In genomic region chr7:824106-824505, GRCh38 we compare ENCODE assay signal across 13 cellular contexts. TPM values are rescaled to one million over a fixed set of nuclear protein-coding genes. Genes with fewer than 3 reads are reported as not detected.
A peak's percentile ranks its signal among the peaks of the same experiment; 100 is the strongest.
DNase-seq lines count a peak whose midpoint lies in the region; ATAC-seq and TF ChIP-seq lines count a peak whose summit lies in the region.
"Had no signal": no experiment of that assay in that cellular context is flagged by ENCODE, and none has a peak within 500 bp of the region (broad histone marks: within the 10 kb centered on the region; RNA-seq: fewer than 3 reads in every experiment).

No MANE protein-coding gene starts in this region.

- H3K27ac ChIP-seq in A673 (ENCODE audit: low read depth, low read length, poor library complexity, severe bottlenecking) (no peak overlapping the region), PC-9 (0 out of 2 replicates have a peak overlapping the region, but pooled peaks have one; percentile 2), fibroblast of lung (ENCODE audit: insufficient read depth, low read length) (peak overlapping the region; percentile 77), psoas muscle (peak overlapping the region; percentile 96)
- H3K27ac ChIP-seq: testis had no signal

- DNase-seq in A673 (ENCODE audit: low spot score), result peak; percentile 70
- DNase-seq in PC-9, result no peak
- no peak for DNase-seq in fibroblast of lung (ENCODE audit: low read depth in 2 of 2)
- DNase-seq in psoas muscle, result peak in 1 of 2 donors; percentile 30
- no peak for DNase-seq in A172 (ENCODE audit: low spot score)
- no peak for DNase-seq in cerebellar cortex (ENCODE audit: low spot score)
- DNase-seq: activated T-cell treated with anti-CD3 and anti-CD28 coated beads, Interleukin-2, amount 50 U/mL, for 48 hours; naive B cell; NCI-H1105; testis had no signal

- no peak for TF ChIP-seq CTCF in A673 (conservative IDR thresholded peaks at IDR 0.05; ENCODE audit: low read depth, low read length)
- no peak for TF ChIP-seq CTCF in PC-9 (conservative IDR thresholded peaks at IDR 0.05)
- TF ChIP-seq CTCF in fibroblast of lung (conservative IDR thresholded peaks at IDR 0.05 in 1 of 2, IDR thresholded peaks at IDR 0.05 in 1 of 2; ENCODE audit: low read depth in 1 of 2, low read length in 2 of 2), result no peak
- no peak for TF ChIP-seq CTCF in psoas muscle (IDR thresholded peaks at IDR 0.05)

- H2AFZ ChIP-seq in PC-9 (no peak overlapping the region), fibroblast of lung (ENCODE audit: low read length) (no peak overlapping the region)

- H3K4me2 ChIP-seq in PC-9, result no peak overlapping the region
- peak overlapping the region; percentile 70 for H3K4me2 ChIP-seq in fibroblast of lung (ENCODE audit: extremely low read depth, insufficient read depth, low read length)

- CTCF ChIA-PET in A673 (lab: Charles Lee), result no interaction called here
- CTCF ChIA-PET in PC-9 (lab: Charles Lee), result no interaction called here

- no peaks in the 10 kb centered on the region for H3K9me2 ChIP-seq in PC-9 (ENCODE audit: insufficient read depth)

- no peak for ATAC-seq in psoas muscle
- ATAC-seq in HG02571 (IDR thresholded peaks at IDR 0.05; ENCODE audit: unreplicated experiment), result no peak
- no peak for ATAC-seq in HG03139 (IDR thresholded peaks at IDR 0.05; ENCODE audit: unreplicated experiment)
- ATAC-seq: activated CD4-positive, CD25-positive, alpha-beta regulatory T cell treated with anti-CD3 and anti-CD28 coated beads, Interleukin-2, amount 50 U/mL, for 24 hours had no signal

- intact Hi-C loops in A673 (cut with micrococcal nuclease; ENCODE audit: unreplicated experiment) (loop anchor here (5.0 kb wide), 1 partner anchor 48 kb away; no protein-coding TSS in a partner anchor), PC-9 (cut with micrococcal nuclease; ENCODE audit: unreplicated experiment) (no loop called here), psoas muscle (cut with DNase I) (loop anchor here in 1 of 2 donors (5.0 kb wide), 1 partner anchor 43 kb away; no protein-coding TSS in a partner anchor)

- H3K27me3 ChIP-seq in A673 (replicated peaks; ENCODE audit: insufficient read depth, low read depth, low read length, poor library complexity) (no peaks in the 10 kb centered on the region), PC-9 (ENCODE audit: insufficient read depth, low read depth) (no peaks in the 10 kb centered on the region), fibroblast of lung (ENCODE audit: control insufficient read depth, insufficient read depth, low read length) (no peaks in the 10 kb centered on the region), psoas muscle (ENCODE audit: insufficient read depth in 3 of 3, low read length in 2 of 3) (no peaks in the 10 kb centered on the region)
- H3K27me3 ChIP-seq: testis had no signal

- POLR2A ChIA-PET in A673 (lab: Charles Lee; ENCODE audit: low non-redundant PET) (no interaction called here), PC-9 (lab: Charles Lee; ENCODE audit: unreplicated experiment) (no interaction called here)

- peaks cover 9% of the 10 kb centered on the region; the same call in 1 of the 2 replicates for H3F3A ChIP-seq in PC-9 (ENCODE audit: insufficient read depth, low read depth)

- BruUV-seq in A673 (replicated peaks; lab: Mats Ljungman, UMichigan), result no TSS peak
- BruUV-seq in PC-9 (replicated peaks; lab: Mats Ljungman, UMichigan), result no TSS peak

- H3K79me2 ChIP-seq in PC-9 (ENCODE audit: low read depth), result peaks cover 100% of the 10 kb centered on the region
- peaks cover 90% of the 10 kb centered on the region for H3K79me2 ChIP-seq in fibroblast of lung (ENCODE audit: control insufficient read depth, insufficient read depth, low read length)

- H3K4me3 ChIP-seq in A673 (ENCODE audit: low read depth, low read length, poor library complexity, severe bottlenecking) (no peak overlapping the region), PC-9 (no peak overlapping the region), fibroblast of lung (replicated peaks in 1 of 4; ENCODE audit: control extremely low read depth in 1 of 4, insufficient read depth in 1 of 4, low read depth in 3 of 4, low read length in 4 of 4) (no peak overlapping the region), psoas muscle (no peak overlapping the region)
- H3K4me3 ChIP-seq: testis had no signal

- H3K9me3 ChIP-seq in A673 (ENCODE audit: low read depth, low read length, poor library complexity, severe bottlenecking) (no peaks in the 10 kb centered on the region), PC-9 (ENCODE audit: insufficient read depth, low read depth) (no peaks in the 10 kb centered on the region), fibroblast of lung (ENCODE audit: control insufficient read depth, insufficient read depth, low read depth, low read length) (no peaks in the 10 kb centered on the region), psoas muscle (no peaks in the 10 kb centered on the region)
- H3K9me3 ChIP-seq: testis had no signal

- no peak overlapping the region for H3K9ac ChIP-seq in fibroblast of lung (ENCODE audit: insufficient read depth, low read length)

- 46 to 63% (median 53%) methylated on average over 7 of the region's 7 CpGs for WGBS in psoas muscle, 3 donors

- H3K36me3 ChIP-seq in A673 (ENCODE audit: insufficient read depth, low read length, poor library complexity, severe bottlenecking) (no peaks in the 10 kb centered on the region), PC-9 (ENCODE audit: low read depth) (no peaks in the 10 kb centered on the region; the same call in 1 of the 2 replicates), fibroblast of lung (ENCODE audit: control insufficient read depth, insufficient read depth, low read length) (peaks cover 8% of the 10 kb centered on the region), psoas muscle (ENCODE audit: insufficient read depth in 1 of 2, low read depth in 1 of 2) (no peaks in the 10 kb centered on the region)

- H3K4me1 ChIP-seq in A673 (ENCODE audit: insufficient read depth, low read length, poor library complexity, severe bottlenecking), result peaks cover 57% of the 10 kb centered on the region
- H3K4me1 ChIP-seq in PC-9 (replicated peaks; ENCODE audit: insufficient read depth), result peaks cover 3% of the 10 kb centered on the region; the same call in 1 of the 2 replicates
- H3K4me1 ChIP-seq in fibroblast of lung (ENCODE audit: control insufficient read depth, extremely low read depth, insufficient read depth, low read length), result peaks cover 19% of the 10 kb centered on the region
- H3K4me1 ChIP-seq in psoas muscle, result peaks cover 91% of the 10 kb centered on the region
- H3K4me1 ChIP-seq: testis had no signal

- H4K20me1 ChIP-seq in PC-9 (ENCODE audit: insufficient read depth), result peaks cover 32% of the 10 kb centered on the region
- peaks cover 3% of the 10 kb centered on the region for H4K20me1 ChIP-seq in fibroblast of lung (ENCODE audit: control insufficient read depth, extremely low read depth, insufficient read depth, low read length)

RNA-seq across cellular contexts. Expression of gene SUN1, which starts 8.2 kb away (rescaled TPM):
- 189 and 203 TPM in 2 replicates for total RNA-seq in A673 (2021)
- 245 and 272 TPM in 2 replicates for total RNA-seq in PC-9 (2021)
- 92.7 and 185 TPM in 2 replicates for total RNA-seq in fibroblast of lung
- polyA plus RNA-seq in fibroblast of lung, result 157 and 220 TPM in 2 replicates
- 88.9 and 139 TPM in 2 replicates for polyA plus RNA-seq in fibroblast of lung (2012)
- 247 and 378 TPM in 2 replicates for polyA minus RNA-seq in fibroblast of lung (ENCODE audit: low replicate concordance)
- total RNA-seq in psoas muscle, result 100 to 1,000 TPM; 125 to 144 (median 137) TPM
- polyA plus RNA-seq in psoas muscle, result 100 to 1,000 TPM in 1 of 3 donors, 10 to 100 TPM in 2; 52.5 to 159 (median 64.6) TPM
- 103 and 123 TPM in 2 replicates for total RNA-seq in A172 (2014; rRNA removed; shearing (Covaris generic))

RNA-seq across cellular contexts. Expression of gene GET4, which starts 52.2 kb away (rescaled TPM):
- total RNA-seq in A673 (2021), result 49.7 and 51.9 TPM in 2 replicates
- total RNA-seq in PC-9 (2021), result 120 and 166 TPM in 2 replicates
- total RNA-seq in fibroblast of lung, result 21.6 and 23.1 TPM in 2 replicates
- polyA plus RNA-seq in fibroblast of lung, result 13.4 and 15.9 TPM in 2 replicates
- polyA plus RNA-seq in fibroblast of lung (2012), result 18.0 and 26.5 TPM in 2 replicates
- polyA minus RNA-seq in fibroblast of lung (ENCODE audit: low replicate concordance), result 1.3 and 6.9 TPM in 2 replicates
- 10 to 100 TPM; 27.3 to 42.3 (median 29.1) TPM for total RNA-seq in psoas muscle
- polyA plus RNA-seq in psoas muscle, result 10 to 100 TPM; 36.8 to 51.1 (median 48.3) TPM
- total RNA-seq in A172 (2014; rRNA removed; shearing (Covaris generic)), result 55.3 and 56.3 TPM in 2 replicates
